Comparison of ENCODE assay signal across 1 cellular context in the genomic region with DNA sequence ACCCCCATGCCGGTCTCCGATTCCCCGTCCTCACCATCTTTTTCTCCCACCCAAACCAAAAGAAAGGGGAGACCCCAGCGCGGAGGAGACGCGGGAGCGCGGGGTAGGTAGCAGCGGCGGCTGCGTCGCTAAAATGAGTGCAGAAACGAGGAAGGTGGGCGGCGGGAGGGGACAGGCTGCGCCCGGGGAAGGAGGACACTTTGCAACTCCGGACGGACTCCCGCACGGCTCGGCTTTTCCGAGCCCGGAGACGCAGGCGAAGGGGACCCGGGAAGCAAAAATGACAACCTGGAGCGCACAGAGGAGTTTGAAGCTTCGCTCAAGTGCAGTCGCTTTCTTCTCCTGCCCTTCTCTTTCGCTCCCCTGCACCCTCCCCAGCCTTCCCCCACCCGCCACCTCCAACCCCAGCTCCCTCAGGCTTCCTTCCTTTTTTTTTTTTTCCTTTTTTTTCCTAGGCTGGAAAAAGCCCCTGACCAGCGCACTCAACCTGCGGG.
A peak's percentile ranks its signal among the peaks of the same experiment; 100 is the strongest.
TF ChIP-seq lines count a peak whose summit lies in the region.

No MANE protein-coding gene starts in this region.

TF ChIP-seq in GM12878, 131 proteins besides CTCF, POLR2A, EP300 and RAD21 (continued from another document):
- 0 out of 2 replicates have a peak, but pooled peaks have one; percentile 20 for TF ChIP-seq CREB1 (IDR thresholded peaks at IDR 0.05; ENCODE audit: low read depth)
- TF ChIP-seq EGR1 (IDR thresholded peaks at IDR 0.05; ENCODE audit: borderline replicate concordance in 1 of 2, low read depth in 2 of 2, low read length in 2 of 2) = peak in 1 of 2 experiments; percentile 7; a peak in 1 of 3 replicates
